28 cellular contexts compared by ENCODE assay signal in genomic region chr9:86047361-86047760, GRCh38.
"Had no signal": no experiment of that assay in that cellular context is flagged by ENCODE, and none has a peak within 500 bp of the region (broad histone marks: within the 10 kb centered on the region; RNA-seq: fewer than 3 reads in every experiment).

No MANE protein-coding gene starts in this region.

- DNase-seq: activated CD4-positive, alpha-beta T cell treated with anti-CD3 and anti-CD28 coated beads, Interleukin-2, amount 10 ng/mL, durations not matched to agents 24 days and 14 days; activated CD4-positive, alpha-beta T cell treated with anti-CD3 and anti-CD28 coated beads, Interleukin-2, amount 50 U/mL, for 48 hours; activated CD8-positive, alpha-beta memory T cell treated with anti-CD3 and anti-CD28 coated beads, Interleukin-2, amount 50 U/mL, for 48 hours; activated CD8-positive, alpha-beta T cell treated with anti-CD3 and anti-CD28 coated beads, Interleukin-2, amount 10 ng/mL, durations not matched to agents 7 days and 5 days; activated effector memory CD4-positive, alpha-beta T cell treated with Interleukin-2 at 50 U/mL for 16 hours; activated naive CD4-positive, alpha-beta T cell treated with anti-CD3 and anti-CD28 coated beads, Interleukin-2, amount 10 ng/mL, durations not matched to agents 7 days and 5 days; activated naive CD8-positive, alpha-beta T cell treated with anti-CD3 and anti-CD28 coated beads, Interleukin-2, amount 50 U/mL, for 24 hours; activated T-cell treated with anti-CD3 and anti-CD28 coated beads, Interleukin-2, amount 50 U/mL, for 48 hours; amniotic stem cell; aorta; Kasumi-1; KG1; MG63; NCI-H1048; NCI-H1105 treated with DMSO at 0.1 percent for 48 hours; NCI-H1436 treated with DMSO at 0.1 percent for 48 hours; NCI-H1694 treated with DMSO at 0.1 percent for 48 hours; NCI-H2029; NCI-H345; NCI-H524 treated with DMSO at 0.1 percent for 48 hours; SHP77; T-cell; T-helper 2 cell; T-helper 9 cell had no signal

- H3K36me3 ChIP-seq: MG63, SJSA1 had no signal

- H3K4me1 ChIP-seq: SJSA1 had no signal

- H3K4me3 ChIP-seq: MG63, SJSA1 had no signal

- H3K9me3 Mint-ChIP-seq: activated CD4-positive, alpha-beta T cell treated with anti-CD3 and anti-CD28 coated beads, Interleukin-2, amount 10 ng/mL, durations not matched to agents 24 days and 14 days; activated naive CD8-positive, alpha-beta T cell treated with anti-CD3 and anti-CD28 coated beads, Interleukin-2, amount 50 U/mL, for 24 hours; T-cell had no signal

- H3K27me3 ChIP-seq: MG63, SJSA1 had no signal

- H3K4me3 Mint-ChIP-seq: activated CD4-positive, alpha-beta T cell treated with anti-CD3 and anti-CD28 coated beads, Interleukin-2, amount 10 ng/mL, durations not matched to agents 24 days and 14 days; activated CD8-positive, alpha-beta T cell treated with anti-CD3 and anti-CD28 coated beads, Interleukin-2, amount 10 ng/mL, durations not matched to agents 7 days and 5 days; activated naive CD4-positive, alpha-beta T cell treated with anti-CD3 and anti-CD28 coated beads, Interleukin-2, amount 10 ng/mL, durations not matched to agents 7 days and 5 days; activated naive CD8-positive, alpha-beta T cell; activated naive CD8-positive, alpha-beta T cell treated with anti-CD3 and anti-CD28 coated beads, Interleukin-2, amount 50 U/mL, for 24 hours; T-cell had no signal

- H3K36me3 Mint-ChIP-seq: activated naive CD4-positive, alpha-beta T cell treated with anti-CD3 and anti-CD28 coated beads, Interleukin-2, amount 10 ng/mL, durations not matched to agents 7 days and 5 days; activated naive CD8-positive, alpha-beta T cell; T-cell had no signal

- H3K27me3 Mint-ChIP-seq: activated CD4-positive, alpha-beta T cell treated with anti-CD3 and anti-CD28 coated beads, Interleukin-2, amount 10 ng/mL, durations not matched to agents 24 days and 14 days; activated naive CD4-positive, alpha-beta T cell treated with anti-CD3 and anti-CD28 coated beads, Interleukin-2, amount 10 ng/mL, durations not matched to agents 7 days and 5 days; activated naive CD8-positive, alpha-beta T cell; activated naive CD8-positive, alpha-beta T cell treated with anti-CD3 and anti-CD28 coated beads, Interleukin-2, amount 50 U/mL, for 24 hours; T-cell had no signal

- H3K9me3 ChIP-seq: MG63, SJSA1, SK-N-SH had no signal

- H3K27ac Mint-ChIP-seq: activated CD4-positive, alpha-beta T cell treated with anti-CD3 and anti-CD28 coated beads, Interleukin-2, amount 10 ng/mL, durations not matched to agents 24 days and 14 days; activated CD8-positive, alpha-beta T cell treated with anti-CD3 and anti-CD28 coated beads, Interleukin-2, amount 10 ng/mL, durations not matched to agents 7 days and 5 days; activated naive CD4-positive, alpha-beta T cell treated with anti-CD3 and anti-CD28 coated beads, Interleukin-2, amount 10 ng/mL, durations not matched to agents 7 days and 5 days; activated naive CD8-positive, alpha-beta T cell; activated naive CD8-positive, alpha-beta T cell treated with anti-CD3 and anti-CD28 coated beads, Interleukin-2, amount 50 U/mL, for 24 hours; T-cell had no signal

- H3K4me1 Mint-ChIP-seq: activated CD4-positive, alpha-beta T cell treated with anti-CD3 and anti-CD28 coated beads, Interleukin-2, amount 10 ng/mL, durations not matched to agents 24 days and 14 days; activated naive CD4-positive, alpha-beta T cell treated with anti-CD3 and anti-CD28 coated beads, Interleukin-2, amount 10 ng/mL, durations not matched to agents 7 days and 5 days; activated naive CD8-positive, alpha-beta T cell treated with anti-CD3 and anti-CD28 coated beads, Interleukin-2, amount 50 U/mL, for 24 hours; T-cell had no signal

- H3K27ac ChIP-seq: SJSA1 had no signal

- H3K4me2 ChIP-seq: SK-N-SH had no signal

- ATAC-seq: activated CD8-positive, alpha-beta T cell treated with anti-CD3 and anti-CD28 coated beads, Interleukin-2, amount 10 ng/mL, durations not matched to agents 7 days and 5 days; activated naive CD8-positive, alpha-beta T cell treated with anti-CD3 and anti-CD28 coated beads, Interleukin-2, amount 50 U/mL, for 24 hours; Panc1; T-cell had no signal

- H3K9ac ChIP-seq: SK-N-SH had no signal
